ENCODE assay signal across 30 cellular contexts in genomic region chr11:88491674-88492073, GRCh38.
"Had no signal": no experiment of that assay in that cellular context is flagged by ENCODE, and none has a peak within 500 bp of the region (broad histone marks: within the 10 kb centered on the region; RNA-seq: fewer than 3 reads in every experiment).

No MANE protein-coding gene starts in this region.

- DNase-seq: activated B cell treated with CpG ODN at 0.5 μM for 24 hours; activated CD4-positive, alpha-beta memory T cell treated with anti-CD3 and anti-CD28 coated beads for 36 hours; activated CD4-positive, alpha-beta T cell treated with anti-CD3 and anti-CD28 coated beads for 4 hours; activated CD4-positive, alpha-beta T cell treated with anti-CD3 and anti-CD28 coated beads, Interleukin-2, amount 10 ng/mL, durations not matched to agents 24 days and 14 days; activated CD4-positive, alpha-beta T cell treated with anti-CD3 and anti-CD28 coated beads, Interleukin-2, amount 50 U/mL, for 1 hour; activated CD4-positive, alpha-beta T cell treated with anti-CD3 and anti-CD28 coated beads, Interleukin-2, amount 50 U/mL, for 4 hours; activated CD4-positive, CD25-positive, alpha-beta regulatory T cell treated with anti-CD3 and anti-CD28 coated beads, Interleukin-2, amount 50 U/mL, for 72 hours; activated CD8-positive, alpha-beta memory T cell treated with anti-CD3 and anti-CD28 coated beads, Interleukin-2, amount 50 U/mL, for 4 hours; activated CD8-positive, alpha-beta T cell treated with anti-CD3 and anti-CD28 coated beads for 36 hours; activated effector memory CD4-positive, alpha-beta T cell treated with anti-CD3 and anti-CD28 coated beads, Interleukin-2, amount 50 U/mL, for 16 hours; activated gamma-delta T cell treated with Interleukin-2 at 50 U/mL for 16 hours; activated naive CD4-positive, alpha-beta T cell; activated naive CD4-positive, alpha-beta T cell treated with anti-CD3 and anti-CD28 coated beads for 36 hours; activated naive CD8-positive, alpha-beta T cell treated with anti-CD3 and anti-CD28 coated beads, Interleukin-2, amount 10 ng/mL, durations not matched to agents 7 days and 5 days; activated naive CD8-positive, alpha-beta T cell treated with anti-CD3 and anti-CD28 coated beads, Interleukin-2, amount 50 U/mL, for 24 hours; activated T-cell treated with anti-CD3 and anti-CD28 coated beads for 4 hours; activated T-cell treated with anti-CD3 and anti-CD28 coated beads, Interleukin-2, amount 50 U/mL, for 1 hour; activated T-cell treated with anti-CD3 and anti-CD28 coated beads, Interleukin-2, amount 50 U/mL, for 4 hours; activated T-cell treated with anti-CD3 and anti-CD28 coated beads, Interleukin-2, amount 50 U/mL, for 72 hours; amygdala; anterior cingulate cortex; body of pancreas; brain microvascular endothelial cell; central memory CD4-positive, alpha-beta T cell; T-helper 1 cell; T-helper 2 cell; T-helper 9 cell had no signal

- H3K36me3 ChIP-seq: brain microvascular endothelial cell, breast epithelium had no signal

- H3K4me3 ChIP-seq: body of pancreas, breast epithelium had no signal

- ATAC-seq: activated CD8-positive, alpha-beta T cell treated with anti-CD3 and anti-CD28 coated beads for 36 hours; activated naive CD8-positive, alpha-beta T cell treated with anti-CD3 and anti-CD28 coated beads, Interleukin-2, amount 50 U/mL, for 24 hours; activated T-cell treated with anti-CD3 and anti-CD28 coated beads, Interleukin-2, amount 50 U/mL, for 4 hours; activated T-cell treated with anti-CD3 and anti-CD28 coated beads, Interleukin-2, amount 50 U/mL, for 72 hours; activated T-helper 17 cell treated with anti-CD3 and anti-CD28 coated beads, Interleukin-2, amount 50 U/mL, for 72 hours; body of pancreas had no signal

- H3K27ac ChIP-seq: body of pancreas, brain microvascular endothelial cell, breast epithelium, VCaP had no signal

- H3K9me3 ChIP-seq: body of pancreas, breast epithelium had no signal

- H3K27me3 ChIP-seq: body of pancreas, brain microvascular endothelial cell, breast epithelium had no signal

- H3K4me1 ChIP-seq: body of pancreas, breast epithelium had no signal
